In genomic region chr22:27543460-27543859, GRCh38 we compare ENCODE assay signal across 1 cellular context.
TF ChIP-seq lines count a peak whose summit lies in the region.

No MANE protein-coding gene starts in this region.

TF ChIP-seq in H1, 55 proteins besides CTCF, POLR2A, EP300 and RAD21 (continued from another document):
- no peak for TF ChIP-seq ATF2 (IDR thresholded peaks at IDR 0.05; ENCODE audit: low read length)
- TF ChIP-seq POLR2AphosphoS5 (IDR thresholded peaks at IDR 0.05; ENCODE audit: low read depth, low read length): no peak
